Comparison of ENCODE assay signal across 34 cellular contexts in the genomic region with DNA sequence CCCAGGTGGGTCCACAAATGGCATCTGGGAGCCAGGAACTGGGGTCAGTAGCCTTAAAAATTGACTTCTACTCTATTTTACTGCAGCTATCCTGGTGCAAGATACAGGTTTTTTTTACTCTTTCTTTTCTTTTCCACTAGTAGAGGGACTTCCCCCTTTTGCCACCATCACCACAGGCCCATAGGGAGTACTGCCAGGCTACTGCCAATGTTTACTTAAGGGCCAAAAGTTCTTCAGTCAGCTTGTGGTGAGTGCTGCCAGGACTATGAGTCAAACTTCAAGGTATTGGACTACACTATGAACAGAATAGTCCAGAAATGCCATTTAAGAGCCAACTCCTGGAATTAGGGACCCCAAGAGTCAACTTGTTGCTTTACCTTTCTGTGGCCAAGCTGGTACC.
"Had no signal": no experiment of that assay in that cellular context is flagged by ENCODE, and none has a peak within 500 bp of the region (broad histone marks: within the 10 kb centered on the region; RNA-seq: fewer than 3 reads in every experiment).

No MANE protein-coding gene starts in this region.

- H3K4me1 Mint-ChIP-seq: activated CD4-positive, alpha-beta T cell treated with anti-CD3 and anti-CD28 coated beads, Interleukin-2, amount 10 ng/mL, durations not matched to agents 24 days and 14 days; activated naive CD4-positive, alpha-beta T cell treated with anti-CD3 and anti-CD28 coated beads, Interleukin-2, amount 50 U/mL, for 24 hours; activated naive CD8-positive, alpha-beta T cell treated with anti-CD3 and anti-CD28 coated beads, Interleukin-2, amount 10 ng/mL, durations not matched to agents 7 days and 5 days; activated T-helper 17 cell treated with anti-CD3 and anti-CD28 coated beads, Interleukin-2, amount 50 U/mL, for 72 hours had no signal

- H3K36me3 Mint-ChIP-seq: activated naive CD4-positive, alpha-beta T cell treated with anti-CD3 and anti-CD28 coated beads, Interleukin-2, amount 50 U/mL, for 24 hours; activated naive CD8-positive, alpha-beta T cell treated with anti-CD3 and anti-CD28 coated beads, Interleukin-2, amount 10 ng/mL, durations not matched to agents 7 days and 5 days had no signal

- H3K27me3 Mint-ChIP-seq: activated CD4-positive, alpha-beta T cell treated with anti-CD3 and anti-CD28 coated beads, Interleukin-2, amount 10 ng/mL, durations not matched to agents 24 days and 14 days; activated CD8-positive, alpha-beta T cell treated with anti-CD3 and anti-CD28 coated beads for 36 hours; activated naive CD4-positive, alpha-beta T cell treated with anti-CD3 and anti-CD28 coated beads, Interleukin-2, amount 50 U/mL, for 24 hours; activated naive CD8-positive, alpha-beta T cell treated with anti-CD3 and anti-CD28 coated beads, Interleukin-2, amount 10 ng/mL, durations not matched to agents 7 days and 5 days; activated T-helper 17 cell treated with anti-CD3 and anti-CD28 coated beads, Interleukin-2, amount 50 U/mL, for 72 hours had no signal

- H3K4me3 Mint-ChIP-seq: activated CD4-positive, alpha-beta T cell treated with anti-CD3 and anti-CD28 coated beads, Interleukin-2, amount 10 ng/mL, durations not matched to agents 24 days and 14 days; activated CD8-positive, alpha-beta T cell treated with anti-CD3 and anti-CD28 coated beads for 36 hours; activated naive CD4-positive, alpha-beta T cell treated with anti-CD3 and anti-CD28 coated beads, Interleukin-2, amount 50 U/mL, for 24 hours; activated naive CD8-positive, alpha-beta T cell treated with anti-CD3 and anti-CD28 coated beads, Interleukin-2, amount 10 ng/mL, durations not matched to agents 7 days and 5 days; activated T-cell treated with anti-CD3 and anti-CD28 coated beads, Interleukin-2, amount 50 U/mL, for 72 hours; activated T-helper 17 cell treated with anti-CD3 and anti-CD28 coated beads, Interleukin-2, amount 50 U/mL, for 72 hours had no signal

- ATAC-seq: activated CD8-positive, alpha-beta T cell treated with anti-CD3 and anti-CD28 coated beads for 36 hours; activated T-cell treated with anti-CD3 and anti-CD28 coated beads, Interleukin-2, amount 50 U/mL, for 72 hours; activated T-helper 17 cell treated with anti-CD3 and anti-CD28 coated beads, Interleukin-2, amount 50 U/mL, for 72 hours; K562; Panc1; Right ventricle myocardium inferior had no signal

- DNase-seq: activated CD4-positive, alpha-beta T cell treated with anti-CD3 and anti-CD28 coated beads, Interleukin-2, amount 10 ng/mL, durations not matched to agents 24 days and 14 days; activated CD4-positive, alpha-beta T cell treated with anti-CD3 and anti-CD28 coated beads, Interleukin-2, amount 50 U/mL, for 4 hours; activated CD8-positive, alpha-beta T cell treated with anti-CD3 and anti-CD28 coated beads for 36 hours; activated effector memory CD4-positive, alpha-beta T cell treated with anti-CD3 and anti-CD28 coated beads, Interleukin-2, amount 50 U/mL, for 16 hours; activated naive CD4-positive, alpha-beta T cell treated with Interleukin-2 at 50 U/mL for 16 hours; activated naive CD8-positive, alpha-beta T cell treated with anti-CD3 and anti-CD28 coated beads, Interleukin-2, amount 10 ng/mL, durations not matched to agents 7 days and 5 days; activated T-cell treated with anti-CD3 and anti-CD28 coated beads, Interleukin-2, amount 50 U/mL, for 1 hour; activated T-cell treated with anti-CD3 and anti-CD28 coated beads, Interleukin-2, amount 50 U/mL, for 72 hours; amygdala; Karpas-422; NCI-H1048; NCI-H1105 treated with DMSO at 0.1 percent for 48 hours; NCI-H1436; NCI-H1694; NCI-H1930; NCI-H2081 treated with DMSO at 0.1 percent for 48 hours; NCI-H226; NCI-H446 treated with DMSO at 0.1 percent for 48 hours; NCI-H524; NCI-H69; NCI-H82; SIG-M5; SW 1271; T-helper 1 cell; T-helper 2 cell; T-helper 9 cell had no signal

- H3K4me3 ChIP-seq: ascending aorta, cardiac muscle cell, K562 had no signal

- H3K9me3 Mint-ChIP-seq: activated CD4-positive, alpha-beta T cell treated with anti-CD3 and anti-CD28 coated beads, Interleukin-2, amount 10 ng/mL, durations not matched to agents 24 days and 14 days; activated CD8-positive, alpha-beta T cell treated with anti-CD3 and anti-CD28 coated beads for 36 hours; activated naive CD4-positive, alpha-beta T cell treated with anti-CD3 and anti-CD28 coated beads, Interleukin-2, amount 50 U/mL, for 24 hours; activated naive CD8-positive, alpha-beta T cell treated with anti-CD3 and anti-CD28 coated beads, Interleukin-2, amount 10 ng/mL, durations not matched to agents 7 days and 5 days; activated T-cell treated with anti-CD3 and anti-CD28 coated beads, Interleukin-2, amount 50 U/mL, for 72 hours; activated T-helper 17 cell treated with anti-CD3 and anti-CD28 coated beads, Interleukin-2, amount 50 U/mL, for 72 hours had no signal

- H3K27ac Mint-ChIP-seq: activated CD4-positive, alpha-beta T cell treated with anti-CD3 and anti-CD28 coated beads, Interleukin-2, amount 10 ng/mL, durations not matched to agents 24 days and 14 days; activated CD8-positive, alpha-beta T cell treated with anti-CD3 and anti-CD28 coated beads for 36 hours; activated naive CD4-positive, alpha-beta T cell treated with anti-CD3 and anti-CD28 coated beads, Interleukin-2, amount 50 U/mL, for 24 hours; activated naive CD8-positive, alpha-beta T cell treated with anti-CD3 and anti-CD28 coated beads, Interleukin-2, amount 10 ng/mL, durations not matched to agents 7 days and 5 days; activated T-cell treated with anti-CD3 and anti-CD28 coated beads, Interleukin-2, amount 50 U/mL, for 72 hours; activated T-helper 17 cell treated with anti-CD3 and anti-CD28 coated beads, Interleukin-2, amount 50 U/mL, for 72 hours had no signal

- FAIRE-seq: K562, TTC549 had no signal
